In the genomic region with DNA sequence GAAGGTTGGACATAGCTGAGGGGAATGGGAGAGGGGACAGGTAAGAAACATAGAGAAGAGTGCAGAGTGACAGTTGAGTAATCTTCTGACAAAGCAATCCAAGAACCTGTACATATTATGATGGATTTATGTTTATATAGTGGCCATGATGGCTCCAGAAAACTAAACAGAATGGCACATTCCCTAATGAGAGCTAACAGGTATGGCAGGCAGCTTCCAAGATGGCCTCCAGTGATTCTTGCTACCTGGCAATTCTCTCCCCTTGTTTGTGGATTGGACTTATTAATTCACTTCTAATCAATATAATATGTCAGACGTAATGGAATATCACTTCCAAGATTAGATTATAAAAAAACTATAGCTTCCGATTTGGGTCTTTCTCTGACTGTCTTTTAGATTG, we compare ENCODE assay signal across 2 cellular contexts.
TF ChIP-seq lines count a peak whose summit lies in the region.

No MANE protein-coding gene starts in this region.

TF ChIP-seq in GM23338, 12 proteins besides CTCF, POLR2A, EP300 and RAD21 (continues in another document):
- TF ChIP-seq NANOG (IDR thresholded peaks at IDR 0.05; ENCODE audit: borderline replicate concordance) (no peak), EZH2phosphoT487 (IDR thresholded peaks at IDR 0.05; ENCODE audit: unreplicated experiment) (no peak), JUNB (IDR thresholded peaks at IDR 0.05; ENCODE audit: unreplicated experiment) (no peak), EZH2 (IDR thresholded peaks at IDR 0.05; ENCODE audit: low read depth, unreplicated experiment) (no peak), REST (IDR thresholded peaks at IDR 0.05; ENCODE audit: unreplicated experiment) (no peak), STAT1 (IDR thresholded peaks at IDR 0.05; ENCODE audit: unreplicated experiment) (no peak), ZNF114 (CRISPR knock-in tag; IDR thresholded peaks at IDR 0.05) (no peak), ZNF331 (CRISPR knock-in tag; IDR thresholded peaks at IDR 0.05; ENCODE audit: low read depth) (no peak), POLR2AphosphoS5 (IDR thresholded peaks at IDR 0.05; ENCODE audit: low read depth) (no peak)
- TF ChIP-seq, protein P1, sequence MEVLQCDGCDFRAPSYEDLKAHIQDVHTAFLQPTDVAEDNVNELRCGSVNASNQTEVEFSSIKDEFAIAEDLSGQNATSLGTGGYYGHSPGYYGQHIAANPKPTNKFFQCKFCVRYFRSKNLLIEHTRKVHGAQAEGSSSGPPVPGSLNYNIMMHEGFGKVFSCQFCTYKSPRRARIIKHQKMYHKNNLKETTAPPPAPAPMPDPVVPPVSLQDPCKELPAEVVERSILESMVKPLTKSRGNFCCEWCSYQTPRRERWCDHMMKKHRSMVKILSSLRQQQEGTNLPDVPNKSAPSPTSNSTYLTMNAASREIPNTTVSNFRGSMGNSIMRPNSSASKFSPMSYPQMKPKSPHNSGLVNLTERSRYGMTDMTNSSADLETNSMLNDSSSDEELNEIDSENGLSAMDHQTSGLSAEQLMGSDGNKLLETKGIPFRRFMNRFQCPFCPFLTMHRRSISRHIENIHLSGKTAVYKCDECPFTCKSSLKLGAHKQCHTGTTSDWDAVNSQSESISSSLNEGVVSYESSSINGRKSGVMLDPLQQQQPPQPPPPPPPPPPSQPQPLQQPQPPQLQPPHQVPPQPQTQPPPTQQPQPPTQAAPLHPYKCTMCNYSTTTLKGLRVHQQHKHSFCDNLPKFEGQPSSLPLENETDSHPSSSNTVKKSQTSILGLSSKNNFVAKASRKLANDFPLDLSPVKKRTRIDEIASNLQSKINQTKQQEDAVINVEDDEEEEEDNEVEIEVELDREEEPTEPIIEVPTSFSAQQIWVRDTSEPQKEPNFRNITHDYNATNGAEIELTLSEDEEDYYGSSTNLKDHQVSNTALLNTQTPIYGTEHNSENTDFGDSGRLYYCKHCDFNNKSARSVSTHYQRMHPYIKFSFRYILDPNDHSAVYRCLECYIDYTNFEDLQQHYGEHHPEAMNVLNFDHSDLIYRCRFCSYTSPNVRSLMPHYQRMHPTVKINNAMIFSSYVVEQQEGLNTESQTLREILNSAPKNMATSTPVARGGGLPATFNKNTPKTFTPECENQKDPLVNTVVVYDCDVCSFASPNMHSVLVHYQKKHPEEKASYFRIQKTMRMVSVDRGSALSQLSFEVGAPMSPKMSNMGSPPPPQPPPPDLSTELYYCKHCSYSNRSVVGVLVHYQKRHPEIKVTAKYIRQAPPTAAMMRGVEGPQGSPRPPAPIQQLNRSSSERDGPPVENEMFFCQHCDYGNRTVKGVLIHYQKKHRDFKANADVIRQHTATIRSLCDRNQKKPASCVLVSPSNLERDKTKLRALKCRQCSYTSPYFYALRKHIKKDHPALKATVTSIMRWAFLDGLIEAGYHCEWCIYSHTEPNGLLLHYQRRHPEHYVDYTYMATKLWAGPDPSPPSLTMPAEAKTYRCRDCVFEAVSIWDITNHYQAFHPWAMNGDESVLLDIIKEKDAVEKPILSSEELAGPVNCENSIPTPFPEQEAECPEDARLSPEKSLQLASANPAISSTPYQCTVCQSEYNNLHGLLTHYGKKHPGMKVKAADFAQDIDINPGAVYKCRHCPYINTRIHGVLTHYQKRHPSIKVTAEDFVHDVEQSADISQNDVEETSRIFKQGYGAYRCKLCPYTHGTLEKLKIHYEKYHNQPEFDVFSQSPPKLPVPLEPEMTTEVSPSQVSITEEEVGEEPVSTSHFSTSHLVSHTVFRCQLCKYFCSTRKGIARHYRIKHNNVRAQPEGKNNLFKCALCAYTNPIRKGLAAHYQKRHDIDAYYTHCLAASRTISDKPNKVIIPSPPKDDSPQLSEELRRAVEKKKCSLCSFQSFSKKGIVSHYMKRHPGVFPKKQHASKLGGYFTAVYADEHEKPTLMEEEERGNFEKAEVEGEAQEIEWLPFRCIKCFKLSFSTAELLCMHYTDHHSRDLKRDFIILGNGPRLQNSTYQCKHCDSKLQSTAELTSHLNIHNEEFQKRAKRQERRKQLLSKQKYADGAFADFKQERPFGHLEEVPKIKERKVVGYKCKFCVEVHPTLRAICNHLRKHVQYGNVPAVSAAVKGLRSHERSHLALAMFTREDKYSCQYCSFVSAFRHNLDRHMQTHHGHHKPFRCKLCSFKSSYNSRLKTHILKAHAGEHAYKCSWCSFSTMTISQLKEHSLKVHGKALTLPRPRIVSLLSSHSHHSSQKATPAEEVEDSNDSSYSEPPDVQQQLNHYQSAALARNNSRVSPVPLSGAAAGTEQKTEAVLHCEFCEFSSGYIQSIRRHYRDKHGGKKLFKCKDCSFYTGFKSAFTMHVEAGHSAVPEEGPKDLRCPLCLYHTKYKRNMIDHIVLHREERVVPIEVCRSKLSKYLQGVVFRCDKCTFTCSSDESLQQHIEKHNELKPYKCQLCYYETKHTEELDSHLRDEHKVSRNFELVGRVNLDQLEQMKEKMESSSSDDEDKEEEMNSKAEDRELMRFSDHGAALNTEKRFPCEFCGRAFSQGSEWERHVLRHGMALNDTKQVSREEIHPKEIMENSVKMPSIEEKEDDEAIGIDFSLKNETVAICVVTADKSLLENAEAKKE (CRISPR knock-in tag; IDR thresholded peaks at IDR 0.05): no peak

TF ChIP-seq in K562, 482 proteins besides CTCF, POLR2A, EP300 and RAD21:
- TF ChIP-seq YY1 (IDR thresholded peaks at IDR 0.05; ENCODE audit: borderline replicate concordance in 1 of 3, control insufficient read depth in 1 of 3, extremely low read depth in 1 of 3, insufficient read depth in 3 of 3, insufficient read length in 1 of 3, insufficient replicate concordance in 2 of 3, low read depth in 1 of 3, low read length in 2 of 3): peak in 2 of 3 experiments; percentile 15 to 80
- no peak for TF ChIP-seq PPARD (CRISPR knock-in tag; IDR thresholded peaks at IDR 0.05)
- no peak for TF ChIP-seq E2F3 (CRISPR knock-in tag; IDR thresholded peaks at IDR 0.05)
